Comparison of ENCODE assay signal across 21 cellular contexts in the genomic region with DNA sequence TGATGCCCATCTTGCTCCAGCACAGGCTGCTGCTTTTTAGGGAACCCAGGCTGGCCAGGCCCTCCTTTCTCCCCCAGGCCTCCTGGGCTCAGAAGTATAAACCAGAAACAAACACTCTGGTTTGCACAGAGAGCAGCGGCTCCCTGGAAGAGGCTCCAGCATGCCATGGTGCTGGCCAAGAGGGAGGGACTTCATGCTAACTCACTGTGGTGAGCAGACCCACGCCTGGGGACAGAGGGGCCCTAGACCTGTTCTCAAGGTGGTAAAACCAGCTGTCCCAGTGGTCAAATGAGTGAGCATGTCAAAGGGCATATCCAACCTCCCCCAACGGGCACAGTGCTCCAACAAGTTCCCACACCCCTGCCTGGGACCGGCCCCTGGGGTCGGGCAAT. TPM values are rescaled to one million over a fixed set of nuclear protein-coding genes. Genes with fewer than 3 reads are reported as not detected.
A peak's percentile ranks its signal among the peaks of the same experiment; 100 is the strongest.
DNase-seq lines count a peak whose midpoint lies in the region; ATAC-seq and TF ChIP-seq lines count a peak whose summit lies in the region.
"Had no signal": no experiment of that assay in that cellular context is flagged by ENCODE, and none has a peak within 500 bp of the region (broad histone marks: within the 10 kb centered on the region; RNA-seq: fewer than 3 reads in every experiment).

No MANE protein-coding gene starts in this region.

- no peak for ATAC-seq in HG03095 (IDR thresholded peaks at IDR 0.05; ENCODE audit: unreplicated experiment)
- ATAC-seq: psoas muscle, Right ventricle myocardium inferior had no signal

- H3K36me3 ChIP-seq in effector memory CD4-positive, alpha-beta T cell (ENCODE audit: control insufficient read depth, insufficient read depth, low read length): peaks cover 53% of the 10 kb centered on the region
- H3K36me3 ChIP-seq in thymus (ENCODE audit: control insufficient read depth, insufficient read depth) (peaks cover 67% of the 10 kb centered on the region), A673 (ENCODE audit: insufficient read depth, low read length, poor library complexity, severe bottlenecking) (peaks cover 96% of the 10 kb centered on the region)
- H3K36me3 ChIP-seq: breast epithelium had no signal

- peaks cover 99% of the 10 kb centered on the region for H3K4me1 Mint-ChIP-seq in activated T-cell treated with anti-CD3 and anti-CD28 coated beads, Interleukin-2, amount 50 U/mL, for 24 hours (ENCODE audit: low read depth)
- H3K4me1 Mint-ChIP-seq: CD14-positive monocyte had no signal

- peak overlapping the region; percentile 99 for H3K4me3 Mint-ChIP-seq in activated T-cell treated with anti-CD3 and anti-CD28 coated beads, Interleukin-2, amount 50 U/mL, for 24 hours
- H3K4me3 Mint-ChIP-seq: CD14-positive monocyte had no signal

- TF ChIP-seq CTCF in A673 (conservative IDR thresholded peaks at IDR 0.05; ENCODE audit: low read depth, low read length): no peak

- POLR2A ChIA-PET in A673 (lab: Charles Lee; ENCODE audit: low non-redundant PET): no interaction called here

- H3K9me3 ChIP-seq in effector memory CD4-positive, alpha-beta T cell (ENCODE audit: control insufficient read depth, low read length): no peaks in the 10 kb centered on the region
- H3K9me3 ChIP-seq in thymus (ENCODE audit: control insufficient read depth) (no peaks in the 10 kb centered on the region), A673 (ENCODE audit: low read depth, low read length, poor library complexity, severe bottlenecking) (no peaks in the 10 kb centered on the region)
- H3K9me3 ChIP-seq: breast epithelium, psoas muscle had no signal

- H3K36me3 Mint-ChIP-seq in activated T-cell treated with anti-CD3 and anti-CD28 coated beads, Interleukin-2, amount 50 U/mL, for 24 hours (ENCODE audit: low read depth): peaks cover 92% of the 10 kb centered on the region
- H3K36me3 Mint-ChIP-seq: CD14-positive monocyte had no signal

- BruUV-seq in A673 (replicated peaks; lab: Mats Ljungman, UMichigan): no TSS peak

- CTCF ChIA-PET in A673 (lab: Charles Lee): interaction anchor here (0.5 kb wide), 1 partner anchor 37 kb away, joined by 4 read pairs; no protein-coding TSS in a partner anchor

- H3K9me3 Mint-ChIP-seq in activated T-cell treated with anti-CD3 and anti-CD28 coated beads, Interleukin-2, amount 50 U/mL, for 24 hours: no peaks in the 10 kb centered on the region

- intact Hi-C loops in A673 (cut with micrococcal nuclease; ENCODE audit: unreplicated experiment): no loop called here

- H3K27me3 Mint-ChIP-seq in activated T-cell treated with anti-CD3 and anti-CD28 coated beads, Interleukin-2, amount 50 U/mL, for 24 hours: no peaks in the 10 kb centered on the region

- DNase-seq in activated naive CD4-positive, alpha-beta T cell treated with Interleukin-2 at 50 U/mL for 16 hours: peak; percentile 4
- no peak for DNase-seq in activated naive CD4-positive, alpha-beta T cell treated with anti-CD3 and anti-CD28 coated beads, Interleukin-2, amount 50 U/mL, for 16 hours
- DNase-seq in activated T-cell treated with anti-CD3 and anti-CD28 coated beads, Interleukin-2, amount 50 U/mL, for 24 hours: peak; percentile 47
- no peak for DNase-seq in effector memory CD4-positive, alpha-beta T cell
- DNase-seq in NOMO-1 treated with DMSO at 0.1 percent for 48 hours (lab: John Stamatoyannopoulos, UW; ENCODE audit: unreplicated experiment): no peak
- no peak for DNase-seq in A673 (ENCODE audit: low spot score)
- DNase-seq: dorsolateral prefrontal cortex; erythroblast; HCEC 1CT; midbrain; NCI-H1417; NCI-H526 treated with DMSO at 0.1 percent for 48 hours; psoas muscle; stimulated activated CD4-positive, alpha-beta T cell treated with anti-CD3 and anti-CD28 coated beads, Interleukin-2, amount 100 ng/mL, for 48 hours had no signal

- 78% methylated on average over 5 of the region's 5 CpGs for WGBS in thymus

- peak overlapping the region; percentile 43 for H3K4me3 ChIP-seq in effector memory CD4-positive, alpha-beta T cell (ENCODE audit: insufficient read depth, low read depth, low read length, poor library complexity, severe bottlenecking)
- H3K4me3 ChIP-seq in thymus (ENCODE audit: low read length): no peak overlapping the region
- no peak overlapping the region for H3K4me3 ChIP-seq in A673 (ENCODE audit: low read depth, low read length, poor library complexity, severe bottlenecking)
- H3K4me3 ChIP-seq: breast epithelium, dorsolateral prefrontal cortex, psoas muscle had no signal

- H3K27ac ChIP-seq in effector memory CD4-positive, alpha-beta T cell (ENCODE audit: insufficient read depth, low read length, poor library complexity, severe bottlenecking): peak overlapping the region; percentile 97
- peak overlapping the region; percentile 64 for H3K27ac ChIP-seq in thymus (ENCODE audit: low read depth)
- no peak overlapping the region for H3K27ac ChIP-seq in A673 (ENCODE audit: low read depth, low read length, poor library complexity, severe bottlenecking)
- H3K27ac ChIP-seq: psoas muscle had no signal

- H3K27me3 ChIP-seq in effector memory CD4-positive, alpha-beta T cell (replicated peaks; ENCODE audit: control insufficient read depth, insufficient read depth, low read length, poor library complexity, severe bottlenecking): no peaks in the 10 kb centered on the region
- no peaks in the 10 kb centered on the region for H3K27me3 ChIP-seq in thymus (ENCODE audit: control insufficient read depth, insufficient read depth)
- no peaks in the 10 kb centered on the region for H3K27me3 ChIP-seq in A673 (replicated peaks; ENCODE audit: insufficient read depth, low read depth, low read length, poor library complexity)

- H3K4me1 ChIP-seq in effector memory CD4-positive, alpha-beta T cell (ENCODE audit: control insufficient read depth, insufficient read depth, low read length, poor library complexity, severe bottlenecking): peaks cover 93% of the 10 kb centered on the region
- H3K4me1 ChIP-seq in thymus (ENCODE audit: control insufficient read depth, insufficient read depth, low read length) (peaks cover 40% of the 10 kb centered on the region), A673 (ENCODE audit: insufficient read depth, low read length, poor library complexity, severe bottlenecking) (peaks cover 84% of the 10 kb centered on the region)
- H3K4me1 ChIP-seq: breast epithelium, psoas muscle had no signal

- H3K27ac Mint-ChIP-seq in activated T-cell treated with anti-CD3 and anti-CD28 coated beads, Interleukin-2, amount 50 U/mL, for 24 hours: peak overlapping the region; percentile 100
- H3K27ac Mint-ChIP-seq: CD14-positive monocyte had no signal

RNA-seq across cellular contexts. Expression of gene BCL11B, which starts 15.5 kb away (rescaled TPM):
- polyA plus RNA-seq in thymus: 15.1 TPM
- total RNA-seq in A673 (2021): 80.6 and 81.3 TPM in 2 replicates
- total RNA-seq: OCI-LY7 had no signal
- polyA plus RNA-seq: AG04450, CD14-positive monocyte had no signal

Comparison
In these comparisons a context has a peak if more than half of its experiments do, and no peak if none do; other contexts are left out.
1. DNase-seq: peak in activated naive CD4-positive, alpha-beta T cell treated with Interleukin-2 at 50 U/mL for 16 hours (single experiment) and activated T-cell treated with anti-CD3 and anti-CD28 coated beads, Interleukin-2, amount 50 U/mL, for 24 hours (single experiment); none in activated naive CD4-positive, alpha-beta T cell treated with anti-CD3 and anti-CD28 coated beads, Interleukin-2, amount 50 U/mL, for 16 hours (single experiment), effector memory CD4-positive, alpha-beta T cell (0 of 3), NOMO-1 treated with DMSO at 0.1 percent for 48 hours (single experiment) and A673 (single experiment).